9 cellular contexts compared by ENCODE assay signal in the genomic region with DNA sequence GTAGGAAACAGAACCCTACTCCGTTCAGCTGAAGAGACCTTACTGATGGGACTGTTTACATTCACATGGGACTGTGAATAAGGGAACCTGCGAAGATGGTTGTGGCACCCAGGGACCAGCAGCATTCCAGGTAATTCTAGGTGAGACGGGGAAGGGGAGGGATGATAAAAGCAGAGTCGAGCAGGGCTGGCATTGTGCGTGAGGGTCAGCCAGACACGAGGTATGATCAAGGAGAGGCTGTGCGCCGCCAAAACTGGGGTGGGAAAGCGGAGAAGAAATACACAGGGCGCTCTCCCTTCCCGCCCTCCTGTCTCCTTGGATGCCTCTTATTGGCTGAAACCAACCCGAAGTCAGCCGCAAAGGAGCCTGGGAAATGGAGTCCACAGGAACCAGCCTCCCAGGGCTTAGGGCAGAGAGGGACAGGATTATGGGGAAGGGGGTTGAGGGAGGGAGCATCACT. TPM values are rescaled to one million over a fixed set of nuclear protein-coding genes. Genes with fewer than 3 reads are reported as not detected.
DNase-seq lines count a peak whose midpoint lies in the region; ATAC-seq and TF ChIP-seq lines count a peak whose summit lies in the region.
"Had no signal": no experiment of that assay in that cellular context is flagged by ENCODE, and none has a peak within 500 bp of the region (broad histone marks: within the 10 kb centered on the region; RNA-seq: fewer than 3 reads in every experiment).

No MANE protein-coding gene starts in this region.

- H3K4me3 Mint-ChIP-seq in endothelial cell (ENCODE audit: unreplicated experiment) = peak overlapping the region; percentile 92

- no peaks in the 10 kb centered on the region for H3K36me3 Mint-ChIP-seq in endothelial cell (ENCODE audit: low read depth, unreplicated experiment)

- H3K4me1 ChIP-seq in BLaER1 treated with 17β-estradiol and CSF1 and Interleukin-3, amounts not matched to agents 10 nM and 100 nM = peaks cover 0 to 14% (median 10%) of the 10 kb centered on the region in 10 experiments; a peak in 17 of 20 replicates

- H3K4me3 ChIP-seq in BLaER1 treated with 17β-estradiol and CSF1 and Interleukin-3, amounts not matched to agents 10 nM and 100 nM = peak overlapping the region; percentile 48 to 69 (median 62)

- H3K9ac ChIP-seq in BLaER1 treated with 17β-estradiol and CSF1 and Interleukin-3, amounts not matched to agents 10 nM and 100 nM = peak overlapping the region; percentile 35 to 77 (median 66); a peak in 18 of 22 replicates

- peaks cover 13% of the 10 kb centered on the region for H3K4me1 Mint-ChIP-seq in endothelial cell (ENCODE audit: unreplicated experiment)

- no peak for TF ChIP-seq CTCF in endothelial cell (IDR thresholded peaks at IDR 0.05; ENCODE audit: unreplicated experiment)

- H3K27me3 Mint-ChIP-seq in endothelial cell (ENCODE audit: unreplicated experiment) = peaks cover 3% of the 10 kb centered on the region

- H3K27me3 ChIP-seq in BLaER1 treated with 17β-estradiol and CSF1 and Interleukin-3, amounts not matched to agents 10 nM and 100 nM = no peaks in the 10 kb centered on the region

- peak overlapping the region; percentile 83 to 90 (median 88) for H3K4me2 ChIP-seq in BLaER1 treated with 17β-estradiol and CSF1 and Interleukin-3, amounts not matched to agents 10 nM and 100 nM

- no peaks in the 10 kb centered on the region for H4K20me1 ChIP-seq in BLaER1 treated with 17β-estradiol and CSF1 and Interleukin-3, amounts not matched to agents 10 nM and 100 nM

- ATAC-seq in HG03442 (IDR thresholded peaks at IDR 0.05; ENCODE audit: unreplicated experiment) = peak; percentile 98

- no peaks in the 10 kb centered on the region for H3K9me3 Mint-ChIP-seq in endothelial cell (ENCODE audit: unreplicated experiment)

- peak; percentile 52 for DNase-seq in GM19238 (ENCODE audit: insufficient read length, low spot score)
- peak; percentile 58 for DNase-seq in NCI-H774 (lab: John Stamatoyannopoulos, UW)
- DNase-seq in activated CD8-positive, alpha-beta memory T cell treated with anti-CD3 and anti-CD28 coated beads for 4 hours (ENCODE audit: low read depth in 2 of 2) = peak; percentile 19 to 20
- DNase-seq in endothelial cell (ENCODE audit: low spot score) = peak; percentile 71
- peak; percentile 77 for DNase-seq in midbrain (lab: John Stamatoyannopoulos, UW)
- peak; percentile 16 to 28 for DNase-seq in stimulated activated CD8-positive, alpha-beta memory T cell treated with anti-CD3 and anti-CD28 coated beads, Interleukin-2, amount 100 ng/mL, for 1 hour (ENCODE audit: low read depth in 2 of 2)

- no peaks in the 10 kb centered on the region for H3K36me3 ChIP-seq in BLaER1 treated with 17β-estradiol and CSF1 and Interleukin-3, amounts not matched to agents 10 nM and 100 nM

- peak overlapping the region in 1 of 11 experiments; percentile 41; a peak in 2 of 22 replicates for H3K27ac ChIP-seq in BLaER1 treated with 17β-estradiol and CSF1 and Interleukin-3, amounts not matched to agents 10 nM and 100 nM

- no peak overlapping the region for H3K27ac Mint-ChIP-seq in endothelial cell (ENCODE audit: unreplicated experiment)

- H3K9me3 ChIP-seq in BLaER1 treated with 17β-estradiol and CSF1 and Interleukin-3, amounts not matched to agents 10 nM and 100 nM (replicated peaks in 1 of 11) = no peaks in the 10 kb centered on the region

RNA-seq across cellular contexts. Expression of a gene that starts 38.4 kb away (rescaled TPM):
- 149 TPM for total RNA-seq in endothelial cell (ENCODE audit: unreplicated experiment)

RNA-seq across cellular contexts. Expression of a gene that starts 58.6 kb away (rescaled TPM):
- total RNA-seq in endothelial cell (ENCODE audit: unreplicated experiment) = not detected
- total RNA-seq: T-helper 1 cell treated with Interleukin-12 subunit alpha and Interleukin-12 subunit beta and Interleukin-4 antibody, amounts not matched to agents 30 ng/mL and 1 ng/mL, for 36 hours had no signal

Comparison
In these comparisons a context has a peak if more than half of its experiments do, and no peak if none do; other contexts are left out.
1. DNase-seq: peak in every context shown above with its lines; median percentile 77 in midbrain; 71 in endothelial cell; 58 in NCI-H774; 52 in GM19238; 22 in stimulated activated CD8-positive, alpha-beta memory T cell treated with anti-CD3 and anti-CD28 coated beads, Interleukin-2, amount 100 ng/mL, for 1 hour; 20 in activated CD8-positive, alpha-beta memory T cell treated with anti-CD3 and anti-CD28 coated beads for 4 hours.